Comparison of ENCODE assay signal across 8 cellular contexts in the genomic region with DNA sequence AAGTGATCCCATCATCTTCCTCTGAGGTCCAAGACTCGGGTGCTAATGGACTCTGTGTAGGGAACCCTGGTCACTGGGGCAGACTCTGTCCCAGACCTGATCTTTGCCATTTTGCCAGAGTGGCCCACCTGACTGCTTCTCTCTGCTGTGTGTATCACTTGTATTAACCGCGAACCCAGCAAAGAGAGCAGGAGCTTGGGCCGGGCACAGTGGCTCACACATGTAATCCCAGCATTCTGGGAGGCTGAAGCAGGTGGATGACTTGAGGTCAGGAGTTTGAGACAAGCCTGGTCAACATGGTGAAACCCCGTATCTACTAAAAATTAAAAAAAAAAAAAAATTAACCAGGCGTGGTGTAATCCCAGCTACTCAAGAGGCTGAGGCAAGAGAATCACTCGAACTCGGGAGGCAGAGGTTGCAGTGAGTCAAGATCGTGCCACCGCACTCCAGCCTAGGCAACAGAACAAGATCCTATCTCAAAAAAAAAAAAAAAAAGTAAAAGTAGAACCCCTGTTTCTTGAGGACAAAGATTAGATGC. TPM values are rescaled to one million over a fixed set of nuclear protein-coding genes. Genes with fewer than 3 reads are reported as not detected.
DNase-seq lines count a peak whose midpoint lies in the region; ATAC-seq and TF ChIP-seq lines count a peak whose summit lies in the region.
"Had no signal": no experiment of that assay in that cellular context is flagged by ENCODE, and none has a peak within 500 bp of the region (broad histone marks: within the 10 kb centered on the region; RNA-seq: fewer than 3 reads in every experiment).

No MANE protein-coding gene starts in this region.

- H3K27me3 Mint-ChIP-seq in activated T-helper 17 cell treated with anti-CD3 and anti-CD28 coated beads, Interleukin-2, amount 50 U/mL, for 72 hours = no peaks in the 10 kb centered on the region
- no peaks in the 10 kb centered on the region for H3K27me3 Mint-ChIP-seq in natural killer cell (ENCODE audit: low read depth in 2 of 2)

- H3K4me1 ChIP-seq in KMS-11 (ENCODE audit: low read depth, poor library complexity, severe bottlenecking) (peaks cover 53% of the 10 kb centered on the region), left lung (peaks cover 5 to 37% of the 10 kb centered on the region in 2 donors), tibial nerve (peaks cover 0 to 31% (median 6%) of the 10 kb centered on the region in 4 donors)

- H3K9me3 ChIP-seq in left lung (no peaks in the 10 kb centered on the region), tibial nerve (no peaks in the 10 kb centered on the region)

- H3K4me1 Mint-ChIP-seq in activated T-helper 17 cell treated with anti-CD3 and anti-CD28 coated beads, Interleukin-2, amount 50 U/mL, for 72 hours = peaks cover 66% of the 10 kb centered on the region
- peaks cover 45 to 70% of the 10 kb centered on the region in 2 donors for H3K4me1 Mint-ChIP-seq in natural killer cell

- no peaks in the 10 kb centered on the region for H3K9me3 Mint-ChIP-seq in activated T-helper 17 cell treated with anti-CD3 and anti-CD28 coated beads, Interleukin-2, amount 50 U/mL, for 72 hours
- H3K9me3 Mint-ChIP-seq in natural killer cell = no peaks in the 10 kb centered on the region

- TF ChIP-seq POLR2A in tibial nerve (IDR thresholded peaks at IDR 0.05) = no peak

- peak; percentile 75 for DNase-seq in ELR (ENCODE audit: low read depth)
- no peak for DNase-seq in natural killer cell
- no peak for DNase-seq in left lung
- no peak for DNase-seq in tibial nerve (ENCODE audit: low spot score in 2 of 2)
- DNase-seq: hippocampal formation had no signal

- H3K27ac ChIP-seq in KMS-11 (peak overlapping the region; percentile 34; the same call in 1 of the 2 replicates), left lung (no peak overlapping the region), tibial nerve (peak overlapping the region in 1 of 4 donors; percentile 25)

- no peak for TF ChIP-seq CTCF in KMS-11 (conservative IDR thresholded peaks at IDR 0.05; ENCODE audit: low read depth, low read length)
- no peak for TF ChIP-seq CTCF in natural killer cell (IDR thresholded peaks at IDR 0.05)
- TF ChIP-seq CTCF in left lung (IDR thresholded peaks at IDR 0.05) = no peak
- no peak for TF ChIP-seq CTCF in tibial nerve (IDR thresholded peaks at IDR 0.05)

- WGBS in tibial nerve, 2 donors = 88 to 90% methylated on average over 9 of the region's 10 CpGs

- H3K4me3 ChIP-seq in KMS-11 (IDR thresholded peaks at IDR 0.05; ENCODE audit: insufficient read depth, low read depth, low read length) (no peak overlapping the region), left lung (no peak overlapping the region), tibial nerve (no peak overlapping the region)

- H3K36me3 Mint-ChIP-seq in activated T-helper 17 cell treated with anti-CD3 and anti-CD28 coated beads, Interleukin-2, amount 50 U/mL, for 72 hours (ENCODE audit: low read depth) = no peaks in the 10 kb centered on the region
- H3K36me3 Mint-ChIP-seq in natural killer cell = no peaks in the 10 kb centered on the region

- no peaks in the 10 kb centered on the region for H3K79me2 ChIP-seq in KMS-11 (ENCODE audit: insufficient read depth, low read depth)

- no peaks in the 10 kb centered on the region for H3K27me3 ChIP-seq in KMS-11 (ENCODE audit: insufficient read depth, low read depth)
- peaks cover 0 to 8% of the 10 kb centered on the region in 2 donors for H3K27me3 ChIP-seq in left lung
- no peaks in the 10 kb centered on the region for H3K27me3 ChIP-seq in tibial nerve

- intact Hi-C loops in natural killer cell (cut with micrococcal nuclease) (loop anchor here (5.0 kb wide), 1 partner anchor 37 kb away; no protein-coding TSS in a partner anchor), left lung (cut with DNase I) (no loop called here)

- H2AFZ ChIP-seq in KMS-11 (ENCODE audit: low read depth) = 0 out of 2 replicates have a peak overlapping the region, but pooled peaks have one; percentile 5

- no peak overlapping the region; the same call in 1 of the 2 replicates for H3K9ac ChIP-seq in KMS-11

- no peak for TF ChIP-seq EP300 in tibial nerve (IDR thresholded peaks at IDR 0.05)

- H3K4me3 Mint-ChIP-seq in activated T-helper 17 cell treated with anti-CD3 and anti-CD28 coated beads, Interleukin-2, amount 50 U/mL, for 72 hours = peak overlapping the region; percentile 67
- peak overlapping the region; percentile 63 for H3K4me3 Mint-ChIP-seq in natural killer cell

- H3K4me2 ChIP-seq in KMS-11 = peak overlapping the region; percentile 95

- no peaks in the 10 kb centered on the region for H3K36me3 ChIP-seq in KMS-11 (ENCODE audit: insufficient read depth)
- no peaks in the 10 kb centered on the region for H3K36me3 ChIP-seq in left lung
- H3K36me3 ChIP-seq in tibial nerve = no peaks in the 10 kb centered on the region

- no peaks in the 10 kb centered on the region for H4K20me1 ChIP-seq in KMS-11 (ENCODE audit: insufficient read depth)

- peak; percentile 11 for ATAC-seq in activated T-helper 17 cell treated with anti-CD3 and anti-CD28 coated beads, Interleukin-2, amount 50 U/mL, for 72 hours (replicated peaks)
- peak; percentile 5 to 43 (median 28) for ATAC-seq in natural killer cell
- ATAC-seq in GM19467 (IDR thresholded peaks at IDR 0.05; ENCODE audit: unreplicated experiment) = no peak
- ATAC-seq in left lung = no peak

- H3K27ac Mint-ChIP-seq in activated T-helper 17 cell treated with anti-CD3 and anti-CD28 coated beads, Interleukin-2, amount 50 U/mL, for 72 hours = peak overlapping the region; percentile 83
- H3K27ac Mint-ChIP-seq in natural killer cell = peak overlapping the region; percentile 63 to 70

RNA-seq across cellular contexts. Expression of gene CYP11A1, which starts 32.9 kb away (rescaled TPM):
- not detected for total RNA-seq in activated T-helper 17 cell treated with anti-CD3 and anti-CD28 coated beads, Interleukin-2, amount 50 U/mL, for 72 hours
- total RNA-seq in natural killer cell (1 to 10 TPM in 1 of 3 donors, not detected in 2; 5.1 TPM), left lung (under 1 TPM; 0.34 to 0.64 TPM), tibial nerve (1 to 10 TPM; 2.4 to 5.7 (median 4.1) TPM)

RNA-seq across cellular contexts. Expression of gene SEMA7A, which starts 33.4 kb away (rescaled TPM):
- 10 to 100 TPM; 11.7 to 44.9 TPM for total RNA-seq in activated T-helper 17 cell treated with anti-CD3 and anti-CD28 coated beads, Interleukin-2, amount 50 U/mL, for 72 hours
- 10 to 100 TPM in 1 of 3 donors, 1 to 10 TPM in 2; 4.7 to 46.2 (median 9.0) TPM for total RNA-seq in natural killer cell
- total RNA-seq in left lung = 1 to 10 TPM; 4.7 to 7.8 TPM
- 10 to 100 TPM; 31.8 to 35.6 (median 33.8) TPM for total RNA-seq in tibial nerve

Comparison
In these comparisons a context has a peak if more than half of its experiments do, and no peak if none do; other contexts are left out.
1. ATAC-seq: peak in activated T-helper 17 cell treated with anti-CD3 and anti-CD28 coated beads, Interleukin-2, amount 50 U/mL, for 72 hours (single experiment) and natural killer cell (3 of 3); none in GM19467 (single experiment) and left lung (single experiment).